1 cellular context compared by ENCODE assay signal in genomic region chr3:126849768-126850167, GRCh38.
TF ChIP-seq lines count a peak whose summit lies in the region.

No MANE protein-coding gene starts in this region.

TF ChIP-seq in IMR-90, 13 proteins besides CTCF, POLR2A, EP300 and RAD21:
- no peak for TF ChIP-seq CHD1 (IDR thresholded peaks at IDR 0.05; ENCODE audit: low read depth, low read length)
- no peak for TF ChIP-seq NFE2L2 (IDR thresholded peaks at IDR 0.05; ENCODE audit: low read depth, low read length)
- no peak for TF ChIP-seq SMC3 (IDR thresholded peaks at IDR 0.05; ENCODE audit: low read depth, low read length)
- no peak for TF ChIP-seq RCOR1 (IDR thresholded peaks at IDR 0.05; ENCODE audit: insufficient replicate concordance, low read length)
- no peak for TF ChIP-seq MAFK (IDR thresholded peaks at IDR 0.05; ENCODE audit: low read depth, low read length)
- no peak for TF ChIP-seq MAZ (IDR thresholded peaks at IDR 0.05; ENCODE audit: borderline replicate concordance, low read depth, low read length)
- no peak for TF ChIP-seq ELK1 (IDR thresholded peaks at IDR 0.05; ENCODE audit: borderline replicate concordance, low read depth, low read length)
- TF ChIP-seq FOS (IDR thresholded peaks at IDR 0.05; ENCODE audit: low read depth, low read length), result no peak
- no peak for TF ChIP-seq CEBPB (IDR thresholded peaks at IDR 0.05; ENCODE audit: low read depth, low read length)
- TF ChIP-seq BHLHE40 (IDR thresholded peaks at IDR 0.05; ENCODE audit: low read depth, low read length), result no peak
- TF ChIP-seq USF2 (IDR thresholded peaks at IDR 0.05; ENCODE audit: low read depth, low read length), result no peak
